Comparison of ENCODE assay signal across 8 cellular contexts in the genomic region with DNA sequence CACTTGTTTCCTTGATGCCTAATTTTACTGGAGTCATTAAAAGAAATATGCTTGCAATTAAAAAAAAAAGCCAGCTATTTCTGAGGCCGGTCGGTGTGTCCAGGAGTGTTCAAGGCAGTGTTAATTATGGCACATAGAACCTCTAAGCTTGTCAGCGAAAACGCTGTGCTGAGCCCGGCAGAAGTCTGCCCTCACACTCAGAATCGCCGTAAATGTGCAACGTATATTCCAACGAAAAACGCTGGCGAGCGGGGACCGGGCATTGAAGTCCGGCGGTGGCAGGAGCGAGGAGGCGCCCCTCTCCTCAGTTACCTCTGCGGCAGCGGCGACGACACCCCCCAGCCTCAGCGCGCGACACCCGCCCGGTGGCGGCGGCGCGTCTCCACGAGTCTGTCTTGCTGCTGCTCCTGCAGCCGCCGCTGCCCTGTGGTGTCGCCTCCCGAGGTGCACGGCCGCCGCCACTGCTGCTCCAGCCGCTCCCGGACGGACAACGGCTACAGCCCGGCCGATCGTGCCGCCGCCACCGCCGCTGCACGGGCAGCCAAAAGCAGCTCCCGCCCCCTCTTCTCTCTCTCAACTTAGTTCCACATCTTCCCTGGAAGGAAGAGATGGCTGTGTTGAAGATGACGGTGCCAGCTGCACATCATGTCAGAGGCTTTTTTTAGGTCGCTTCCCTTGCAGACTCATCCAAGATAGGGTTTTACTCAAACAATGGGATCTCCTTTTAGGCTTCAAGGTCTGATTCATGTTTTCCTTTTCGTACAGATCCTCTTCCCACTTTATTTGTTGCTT. TPM values are rescaled to one million over a fixed set of nuclear protein-coding genes. Genes with fewer than 3 reads are reported as not detected.
A peak's percentile ranks its signal among the peaks of the same experiment; 100 is the strongest.
DNase-seq lines count a peak whose midpoint lies in the region; ATAC-seq and TF ChIP-seq lines count a peak whose summit lies in the region.

No MANE protein-coding gene starts in this region.

- H3K27me3 Mint-ChIP-seq in dendritic cell treated with granulocyte-macrophage colony-stimulating factor and Interleukin-4, amounts not matched to agents 40 ng/mL and 50 ng/mL, for 4 days: peaks cover 48% of the 10 kb centered on the region

- H3K9me3 Mint-ChIP-seq in dendritic cell treated with granulocyte-macrophage colony-stimulating factor and Interleukin-4, amounts not matched to agents 40 ng/mL and 50 ng/mL, for 4 days: peaks cover 2% of the 10 kb centered on the region

- no peak for TF ChIP-seq CTCF in lung (IDR thresholded peaks at IDR 0.05; ENCODE audit: control extremely low read depth, extremely low read depth)

- peak overlapping the region; percentile 87 for H3K27ac ChIP-seq in lung (ENCODE audit: low read depth in 1 of 2, low read length in 1 of 2)

- H3K4me3 Mint-ChIP-seq in dendritic cell treated with granulocyte-macrophage colony-stimulating factor and Interleukin-4, amounts not matched to agents 40 ng/mL and 50 ng/mL, for 4 days: peak overlapping the region; percentile 55

- H3K27ac Mint-ChIP-seq in dendritic cell treated with granulocyte-macrophage colony-stimulating factor and Interleukin-4, amounts not matched to agents 40 ng/mL and 50 ng/mL, for 4 days: no peak overlapping the region

- intact Hi-C loops in dendritic cell treated with granulocyte-macrophage colony-stimulating factor and Interleukin-4, amounts not matched to agents 40 ng/mL and 50 ng/mL, for 4 days (cut with micrococcal nuclease): no loop called here

- H3K27me3 ChIP-seq in lung (ENCODE audit: control insufficient read depth, insufficient read depth): no peaks in the 10 kb centered on the region

- H3K4me1 ChIP-seq in lung (ENCODE audit: control insufficient read depth in 2 of 2, insufficient read depth in 2 of 2, low read length in 2 of 2): peaks cover 12 to 15% of the 10 kb centered on the region in 2 donors

- peak; percentile 10 for ATAC-seq in lung (ENCODE audit: insufficient read depth, low FRiP score)
- ATAC-seq in GM19467 (IDR thresholded peaks at IDR 0.05; ENCODE audit: unreplicated experiment): no peak
- no peak for ATAC-seq in HG02678 (IDR thresholded peaks at IDR 0.05; ENCODE audit: unreplicated experiment)

- peaks cover 7% of the 10 kb centered on the region for H3K4me1 Mint-ChIP-seq in dendritic cell treated with granulocyte-macrophage colony-stimulating factor and Interleukin-4, amounts not matched to agents 40 ng/mL and 50 ng/mL, for 4 days (ENCODE audit: low read depth)

- H3K36me3 Mint-ChIP-seq in dendritic cell treated with granulocyte-macrophage colony-stimulating factor and Interleukin-4, amounts not matched to agents 40 ng/mL and 50 ng/mL, for 4 days (ENCODE audit: low read depth): no peaks in the 10 kb centered on the region

- DNase-seq in NCI-H510A treated with DMSO at 0.1 percent for 48 hours (lab: John Stamatoyannopoulos, UW) (peak; percentile 11), lung (ENCODE audit: low spot score) (no peak), superior temporal gyrus (ENCODE audit: extremely low spot score) (peak; percentile 77), NCI-H2081 (lab: John Stamatoyannopoulos, UW) (no peak), AG08396 (ENCODE audit: low spot score) (no peak)

- H3K36me3 ChIP-seq in lung (ENCODE audit: control insufficient read depth in 2 of 2, insufficient read depth in 2 of 2, low read length in 2 of 2): no peaks in the 10 kb centered on the region

- 6 to 7% methylated on average over 47 to 54 of the region's 54 CpGs for WGBS in lung, 2 donors

- H3K9me3 ChIP-seq in lung (ENCODE audit: control insufficient read depth in 2 of 2, insufficient read depth in 1 of 2, low read length in 1 of 2): peaks cover 0 to 2% of the 10 kb centered on the region in 2 donors

- H3K4me3 ChIP-seq in lung: peak overlapping the region; percentile 41

RNA-seq across cellular contexts. Expression of a gene that starts 56.0 kb away (rescaled TPM):
- total RNA-seq in lung: 10 to 100 TPM; 33.5 to 72.2 TPM
- polyA plus RNA-seq in lung: 10 to 100 TPM; 10.3 to 13.6 TPM

Comparison
In these comparisons a context has a peak if more than half of its experiments do, and no peak if none do; other contexts are left out.
1. DNase-seq: peak in NCI-H510A treated with DMSO at 0.1 percent for 48 hours (single experiment) and superior temporal gyrus (single experiment); none in lung (single experiment), NCI-H2081 (0 of 2) and AG08396 (single experiment).